In genomic region chr12:76455582-76456345, GRCh38 we compare ENCODE assay signal across 8 cellular contexts.
A peak's percentile ranks its signal among the peaks of the same experiment; 100 is the strongest.
DNase-seq lines count a peak whose midpoint lies in the region; ATAC-seq and TF ChIP-seq lines count a peak whose summit lies in the region.

No MANE protein-coding gene starts in this region.

- TF ChIP-seq POLR2A in IMR-90 (IDR thresholded peaks at IDR 0.05; ENCODE audit: low read depth, low read length), result no peak
- TF ChIP-seq POLR2A in tibial nerve (IDR thresholded peaks at IDR 0.05), result no peak

- no peak overlapping the region for H2AK9ac ChIP-seq in IMR-90 (replicated peaks; ENCODE audit: low read depth, low read length, poor library complexity)

- H3K79me1 ChIP-seq in IMR-90 (ENCODE audit: low read depth in 1 of 2, low read length in 2 of 2), result peaks cover 8 to 38% of the 10 kb centered on the region in 2 experiments; a peak in 2 of 4 replicates

- H2AK5ac ChIP-seq in IMR-90 (ENCODE audit: low read depth, low read length), result no peak overlapping the region

- 0 out of 2 replicates have a peak overlapping the region, but pooled peaks have one; percentile 8 for H3K18ac ChIP-seq in IMR-90 (ENCODE audit: low read depth, low read length)

- no peak for TF ChIP-seq EP300 in tibial nerve (IDR thresholded peaks at IDR 0.05)

- H3K36me3 ChIP-seq in IMR-90 (ENCODE audit: control insufficient read depth, insufficient read depth, low read length) (0 out of 2 replicates have a peak, but pooled peaks cover 2% of the 10 kb centered on the region), PC-3 (ENCODE audit: low read depth, low read length) (no peaks in the 10 kb centered on the region), mammary epithelial cell (ENCODE audit: insufficient read depth, low read length) (no peaks in the 10 kb centered on the region), tibial nerve (peaks cover 0 to 5% (median 0%) of the 10 kb centered on the region in 3 donors)

- H4K91ac ChIP-seq in IMR-90 (ENCODE audit: insufficient read depth, low read depth, low read length), result no peak overlapping the region

- no peak overlapping the region for H4K8ac ChIP-seq in IMR-90 (ENCODE audit: low read depth in 2 of 2, low read length in 2 of 2)

- H3F3A ChIP-seq in PC-3 (ENCODE audit: low read length, unreplicated experiment), result peaks cover 4% of the 10 kb centered on the region

- no peaks in the 10 kb centered on the region for H3K9me2 ChIP-seq in PC-3 (replicated peaks; ENCODE audit: low read length)

- peak; percentile 95 for ATAC-seq in IMR-90 (ENCODE audit: low read depth)
- peak; percentile 89 for ATAC-seq in PC-3
- peak; percentile 64 for ATAC-seq in left colon

- H2BK5ac ChIP-seq in IMR-90 (ENCODE audit: low read depth, low read length, poor library complexity, severe bottlenecking), result peak overlapping the region; percentile 46

- H3K79me2 ChIP-seq in PC-3 (ENCODE audit: low read length) (peaks cover 14% of the 10 kb centered on the region; the same call in 1 of the 2 replicates), mammary epithelial cell (ENCODE audit: insufficient read depth, low read length) (peaks cover 25% of the 10 kb centered on the region)

- POLR2A ChIA-PET in IMR-90 (lab: Charles Lee; ENCODE audit: unreplicated experiment), result interaction anchor here (0.6 to 0.7 kb wide), 2 partner anchors 73 to 429 kb away, joined by 3 to 5 read pairs; no protein-coding TSS in a partner anchor
- POLR2A ChIA-PET in PC-3 (lab: Charles Lee; ENCODE audit: unreplicated experiment), result interaction anchor here (0.5 to 0.6 kb wide), 2 partner anchors 107 to 412 kb away, joined by 3 to 4 read pairs; partner anchors contain the start of gene BBS10

- no peaks in the 10 kb centered on the region for H3K27me3 ChIP-seq in IMR-90 (ENCODE audit: control insufficient read depth, insufficient read depth, low read length)
- H3K27me3 ChIP-seq in PC-3 (ENCODE audit: low read length), result no peaks in the 10 kb centered on the region
- H3K27me3 ChIP-seq in mammary epithelial cell (ENCODE audit: insufficient read depth, low read length), result no peaks in the 10 kb centered on the region
- no peaks in the 10 kb centered on the region for H3K27me3 ChIP-seq in tibial nerve

- H3K4ac ChIP-seq in IMR-90 (ENCODE audit: low read depth, low read length), result no peak overlapping the region

- BruUV-seq in IMR-90 (replicated peaks; lab: Mats Ljungman, UMichigan), result no TSS peak
- no TSS peak for BruUV-seq in PC-3 (replicated peaks; lab: Mats Ljungman, UMichigan)
- TSS peak; percentile 100 for BruUV-seq in mammary epithelial cell (replicated peaks; lab: Mats Ljungman, UMichigan)

- no peaks in the 10 kb centered on the region for H4K20me1 ChIP-seq in IMR-90 (ENCODE audit: insufficient read depth, low read length)
- H4K20me1 ChIP-seq in PC-3 (ENCODE audit: low read length), result no peaks in the 10 kb centered on the region
- no peaks in the 10 kb centered on the region for H4K20me1 ChIP-seq in mammary epithelial cell (ENCODE audit: insufficient read depth, low read length)

- H3K9me3 ChIP-seq in IMR-90 (ENCODE audit: control insufficient read depth, insufficient read depth, low read length) (no peaks in the 10 kb centered on the region), PC-3 (ENCODE audit: low read length) (no peaks in the 10 kb centered on the region), mammary epithelial cell (replicated peaks; ENCODE audit: insufficient read depth, low read length) (no peaks in the 10 kb centered on the region), tibial nerve (no peaks in the 10 kb centered on the region)

- H2AFZ ChIP-seq in IMR-90 (replicated peaks; ENCODE audit: low read length, poor library complexity) (no peak overlapping the region), PC-3 (ENCODE audit: low read length) (no peak overlapping the region), mammary epithelial cell (ENCODE audit: low read depth, low read length) (no peak overlapping the region)

- CTCF ChIA-PET in IMR-90 (lab: Yijun Ruan, JAX), result interaction anchor here (0.6 to 1.2 kb wide), 8 partner anchors 9 to 357 kb away, joined by 3 to 6 read pairs (median 4); no protein-coding TSS in a partner anchor
- CTCF ChIA-PET in PC-3 (lab: Charles Lee), result interaction anchor here (0.5 to 1.1 kb wide), 5 partner anchors 13 to 878 kb away, joined by 3 to 4 read pairs (median 3); no protein-coding TSS in a partner anchor
- CTCF ChIA-PET in mammary epithelial cell (lab: Charles Lee; ENCODE audit: low non-redundant PET), result interaction anchor here (0.6 kb wide), 3 partner anchors 153 to 419 kb away, joined by 3 to 5 read pairs (median 4); no protein-coding TSS in a partner anchor

- H2BK15ac ChIP-seq in IMR-90 (ENCODE audit: low read depth, low read length), result no peak overlapping the region

- no peak overlapping the region for H3K14ac ChIP-seq in IMR-90 (replicated peaks; ENCODE audit: low read depth, low read length)

- peaks cover 2% of the 10 kb centered on the region; the same call in 1 of the 2 replicates for H3K4me1 ChIP-seq in IMR-90 (ENCODE audit: control insufficient read depth, insufficient read depth, low read length)
- H3K4me1 ChIP-seq in PC-3 (ENCODE audit: insufficient read depth, low read length), result peaks cover 31% of the 10 kb centered on the region
- peaks cover 27% of the 10 kb centered on the region for H3K4me1 ChIP-seq in mammary epithelial cell (ENCODE audit: insufficient read depth, low read length)
- H3K4me1 ChIP-seq in tibial nerve, result peaks cover 0 to 4% (median 0%) of the 10 kb centered on the region in 4 donors

- H3K23ac ChIP-seq in IMR-90 (ENCODE audit: low read depth, low read length), result no peak overlapping the region

- intact Hi-C loops in IMR-90 (cut with micrococcal nuclease), result loop anchor here (1.0 to 10.0 kb wide), 4 partner anchors 107 to 941 kb away; partner anchors contain the start of genes BBS10, KRR1 and NAP1L1
- intact Hi-C loops in PC-3 (cut with micrococcal nuclease), result loop anchor here (1.0 to 10.0 kb wide), 10 partner anchors 78 to 928 kb away; partner anchors contain the start of genes NAP1L1 and OSBPL8
- intact Hi-C loops in mammary epithelial cell (cut with micrococcal nuclease), result loop anchor here (1.0 to 10.0 kb wide), 10 partner anchors 102 to 928 kb away; partner anchors contain the start of genes BBS10, NAP1L1 and OSBPL8
- intact Hi-C loops in left colon (cut with DNase I, micrococcal nuclease), result no loop called here

- 0 out of 2 replicates have a peak overlapping the region, but pooled peaks have one; percentile 9 for H2BK20ac ChIP-seq in IMR-90 (ENCODE audit: low read depth, low read length)

- peak; percentile 83 for TF ChIP-seq RAD21 in IMR-90 (IDR thresholded peaks at IDR 0.05; ENCODE audit: low read length)

- H3K4me2 ChIP-seq in IMR-90 (ENCODE audit: low read depth, low read length), result 0 out of 2 replicates have a peak overlapping the region, but pooled peaks have one; percentile 12
- peak overlapping the region; percentile 48 for H3K4me2 ChIP-seq in PC-3 (ENCODE audit: low read length)
- H3K4me2 ChIP-seq in mammary epithelial cell (ENCODE audit: insufficient read depth, low read depth, low read length), result peak overlapping the region; percentile 58

- in situ Hi-C loops in IMR-90 (cut with MboI; ENCODE audit: low sequenced_read_pairs) (loop anchor here (25.0 kb wide), 2 partner anchors 393 to 918 kb away; no protein-coding TSS in a partner anchor), mammary epithelial cell (cut with MboI; ENCODE audit: low sequenced_read_pairs in 2 of 2) (loop anchor here in 1 of 2 donors (25.0 kb wide), 1 partner anchor 393 kb away; no protein-coding TSS in a partner anchor)

- no peak overlapping the region for H3K9ac ChIP-seq in IMR-90 (ENCODE audit: low read depth, low read length)
- H3K9ac ChIP-seq in PC-3 (ENCODE audit: low read length), result no peak overlapping the region
- peak overlapping the region; percentile 67 for H3K9ac ChIP-seq in mammary epithelial cell (ENCODE audit: insufficient read depth, low read length)

- no CpG with 5 or more reads among the region's 2 CpGs for WGBS in IMR-90 (ENCODE audit: extremely low coverage in 2 of 2, insufficient read length in 1 of 2), 2 experiments
- 20% methylated on average over 2 of the region's 2 CpGs for WGBS in mammary epithelial cell (ENCODE audit: low coverage, missing lambda C conversion rate)
- 41 to 49% methylated on average over 2 of the region's 2 CpGs for WGBS in tibial nerve, 2 donors

- peaks cover 3% of the 10 kb centered on the region; the same call in 1 of the 2 replicates for H3K9me1 ChIP-seq in IMR-90 (ENCODE audit: insufficient read depth, low read length)

- H3K56ac ChIP-seq in IMR-90 (ENCODE audit: extremely low read depth, insufficient read depth, low read length), result no peak overlapping the region

- H3K27ac ChIP-seq in IMR-90 (ENCODE audit: insufficient read depth, low read length) (no peak overlapping the region), PC-3 (ENCODE audit: low read length) (peak overlapping the region; percentile 52), mammary epithelial cell (ENCODE audit: insufficient read depth, low read depth, low read length) (peak overlapping the region; percentile 97), tibial nerve (no peak overlapping the region)

- peak; percentile 27 for DNase-seq in stimulated activated CD4-positive, alpha-beta T cell treated with anti-CD3 and anti-CD28 coated beads, Interleukin-15, amount 100 ng/mL, for 24 hours
- no peak for DNase-seq in stimulated activated CD4-positive, alpha-beta T cell treated with anti-CD3 and anti-CD28 coated beads, Interleukin-4, amount 100 ng/mL, for 1 hour
- DNase-seq in H4 (ENCODE audit: low spot score), result peak; percentile 78
- peak; percentile 95 for DNase-seq in IMR-90
- peak; percentile 95 for DNase-seq in PC-3
- DNase-seq in mammary epithelial cell, result peak; percentile 89
- no peak for DNase-seq in left colon
- DNase-seq in tibial nerve (ENCODE audit: low spot score in 2 of 2), result peak in 1 of 2 donors; percentile 17

- TF ChIP-seq CTCF in IMR-90 (conservative IDR thresholded peaks at IDR 0.05; ENCODE audit: low read depth, low read length) (peak; percentile 79), PC-3 (conservative IDR thresholded peaks at IDR 0.05; ENCODE audit: low read depth, low read length) (peak; percentile 90), mammary epithelial cell (conservative IDR thresholded peaks at IDR 0.05 in 1 of 2, IDR thresholded peaks at IDR 0.05 in 1 of 2; ENCODE audit: extremely low read depth in 1 of 2, insufficient read depth in 1 of 2, low read depth in 1 of 2, low read length in 2 of 2) (peak; percentile 70 to 73), tibial nerve (IDR thresholded peaks at IDR 0.05) (peak in 3 of 5 experiments; percentile 15 to 42 (median 25))

- no peak overlapping the region for H3K4me3 ChIP-seq in IMR-90 (ENCODE audit: insufficient read depth, low read depth, low read length)
- 0 out of 2 replicates have a peak overlapping the region, but pooled peaks have one; percentile 19 for H3K4me3 ChIP-seq in PC-3 (ENCODE audit: low read length)
- no peak overlapping the region for H3K4me3 ChIP-seq in mammary epithelial cell (replicated peaks in 1 of 3; ENCODE audit: insufficient read depth in 1 of 3, low read depth in 2 of 3, low read length in 3 of 3)
- H3K4me3 ChIP-seq in tibial nerve, result no peak overlapping the region

- no peak overlapping the region for H4K5ac ChIP-seq in IMR-90 (ENCODE audit: low read depth, low read length)

- dilution Hi-C loops in IMR-90 (cut with HindIII; ENCODE audit: low sequenced_read_pairs, unreplicated experiment) (no loop called here), mammary epithelial cell (cut with HindIII; ENCODE audit: low sequenced_read_pairs) (no loop called here)

- H2BK120ac ChIP-seq in IMR-90 (ENCODE audit: low read depth, low read length), result no peak overlapping the region

Comparison
In these comparisons a context has a peak if more than half of its experiments do, and no peak if none do; other contexts are left out.
1. DNase-seq: peak in stimulated activated CD4-positive, alpha-beta T cell treated with anti-CD3 and anti-CD28 coated beads, Interleukin-15, amount 100 ng/mL, for 24 hours (single experiment), H4 (single experiment), IMR-90 (single experiment), PC-3 (single experiment) and mammary epithelial cell (single experiment); none in stimulated activated CD4-positive, alpha-beta T cell treated with anti-CD3 and anti-CD28 coated beads, Interleukin-4, amount 100 ng/mL, for 1 hour (single experiment) and left colon (0 of 2).
2. H3K27ac ChIP-seq: peak in PC-3 (single experiment) and mammary epithelial cell (single experiment); none in IMR-90 (single experiment) and tibial nerve (0 of 4).
3. CTCF ChIP-seq: peak in every context shown above with its lines; median percentile 90 in PC-3; 79 in IMR-90; 72 in mammary epithelial cell; 25 in tibial nerve.
4. intact Hi-C loops: an anchor here in IMR-90 (1.0 to 10.0 kb wide), PC-3 (1.0 to 10.0 kb wide) and mammary epithelial cell (1.0 to 10.0 kb wide); none called in left colon.
5. Peak in every context shown above with its lines, with median percentiles within 50 percentile points of each other: ATAC-seq and H3K4me2 ChIP-seq.